Comparison of ENCODE assay signal across 28 cellular contexts in the genomic region with DNA sequence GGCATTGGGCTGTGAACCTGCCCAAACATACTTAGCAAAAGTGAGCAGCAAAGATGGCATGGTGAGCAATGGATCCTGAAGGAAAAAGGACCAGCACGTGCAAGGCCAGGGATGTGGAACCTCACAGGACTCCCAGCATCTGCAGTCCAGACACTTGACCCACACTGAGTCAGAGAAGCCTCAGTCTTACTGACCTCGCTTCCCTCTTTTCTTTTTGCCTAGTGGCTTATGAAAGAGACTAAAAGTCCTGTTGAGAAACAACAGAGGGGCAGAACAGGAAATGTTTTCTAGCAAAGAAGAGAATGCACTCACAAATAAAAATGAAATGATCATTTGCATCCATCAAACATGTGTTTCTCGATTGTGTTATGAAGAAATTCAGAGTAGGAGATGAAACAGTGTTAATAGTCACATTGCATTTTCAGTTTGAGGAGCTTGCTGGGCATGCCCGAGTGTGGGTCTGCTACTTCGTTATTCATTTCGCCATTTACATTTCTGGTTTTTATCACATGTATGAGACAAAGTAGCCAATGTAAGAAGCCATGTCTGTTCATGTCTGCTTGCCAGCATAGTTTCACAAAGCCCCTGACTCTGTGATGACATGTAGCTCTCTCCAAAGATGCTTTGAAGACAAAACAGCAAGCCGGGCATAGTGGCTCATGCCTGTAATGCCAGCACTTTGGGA.
DNase-seq lines count a peak whose midpoint lies in the region; ATAC-seq and TF ChIP-seq lines count a peak whose summit lies in the region.
"Had no signal": no experiment of that assay in that cellular context is flagged by ENCODE, and none has a peak within 500 bp of the region (broad histone marks: within the 10 kb centered on the region; RNA-seq: fewer than 3 reads in every experiment).

No MANE protein-coding gene starts in this region.

- H3K4me3 ChIP-seq in AG10803 (ENCODE audit: low read length) (no peak overlapping the region), fibroblast of villous mesenchyme (ENCODE audit: low read depth, low read length) (no peak overlapping the region)
- H3K4me3 ChIP-seq: ascending aorta, right atrium auricular region, tibial artery had no signal

- TF ChIP-seq CTCF in AG10803 (conservative IDR thresholded peaks at IDR 0.05; ENCODE audit: low read length) (no peak), fibroblast of villous mesenchyme (IDR thresholded peaks at IDR 0.05; ENCODE audit: insufficient read depth, low read depth, low read length) (no peak)

- peaks cover 4% of the 10 kb centered on the region for H3K27me3 Mint-ChIP-seq in activated T-cell treated with anti-CD3 and anti-CD28 coated beads, Interleukin-2, amount 50 U/mL, for 24 hours

- no peaks in the 10 kb centered on the region for H3K9me3 Mint-ChIP-seq in activated T-cell treated with anti-CD3 and anti-CD28 coated beads, Interleukin-2, amount 50 U/mL, for 24 hours
- H3K9me3 Mint-ChIP-seq: activated CD4-positive, alpha-beta T cell treated with anti-CD3 and anti-CD28 coated beads, Interleukin-2, amount 10 ng/mL, durations not matched to agents 7 days and 5 days; activated naive CD4-positive, alpha-beta T cell treated with anti-CD3 and anti-CD28 coated beads for 36 hours; effector memory CD8-positive, alpha-beta T cell; H9; mesothelial cell of epicardium; stimulated activated memory B cell treated with anti-CD40 and anti-IgM and Interleukin-4, amounts not matched to agents 10 μg/mL and 1 μg/mL and 100 μg/mL, for 72 hours had no signal

- no peaks in the 10 kb centered on the region for H3K4me1 Mint-ChIP-seq in activated T-cell treated with anti-CD3 and anti-CD28 coated beads, Interleukin-2, amount 50 U/mL, for 24 hours (ENCODE audit: low read depth)
- H3K4me1 Mint-ChIP-seq: activated CD4-positive, alpha-beta T cell treated with anti-CD3 and anti-CD28 coated beads, Interleukin-2, amount 10 ng/mL, durations not matched to agents 7 days and 5 days; CD4-positive, CD25-positive, alpha-beta regulatory T cell; stimulated activated memory B cell treated with anti-CD40 and anti-IgM and Interleukin-4, amounts not matched to agents 10 μg/mL and 1 μg/mL and 100 μg/mL, for 72 hours had no signal

- DNase-seq in AG10803 (ENCODE audit: low read depth) (peak; percentile 57), NOMO-1 treated with DMSO at 0.1 percent for 48 hours (lab: John Stamatoyannopoulos, UW; ENCODE audit: unreplicated experiment) (peak; percentile 51), fibroblast of villous mesenchyme (ENCODE audit: low read depth) (peak; percentile 23), cerebellum (ENCODE audit: low spot score) (no peak)
- DNase-seq in activated T-cell treated with anti-CD3 and anti-CD28 coated beads, Interleukin-2, amount 50 U/mL, for 24 hours = no peak
- DNase-seq: activated CD4-positive, alpha-beta T cell treated with anti-CD3 and anti-CD28 coated beads, Interleukin-2, amount 10 ng/mL, durations not matched to agents 7 days and 5 days; activated naive CD4-positive, alpha-beta T cell treated with anti-CD3 and anti-CD28 coated beads for 36 hours; activated T-cell treated with anti-CD3 and anti-CD28 coated beads for 4 hours; CD4-positive, CD25-positive, alpha-beta regulatory T cell; cerebellar nuclear complex; effector memory CD8-positive, alpha-beta T cell; H9; KG1; kidney glomerular epithelial cell; NCI-H1436; NCI-H2171; NCI-H774; RPMI8226; stimulated activated CD4-positive, alpha-beta T cell treated with anti-CD3 and anti-CD28 coated beads, Interleukin-15, amount 100 ng/mL, for 24 hours; SW 1271; tibial artery had no signal

- H3K36me3 Mint-ChIP-seq in activated T-cell treated with anti-CD3 and anti-CD28 coated beads, Interleukin-2, amount 50 U/mL, for 24 hours (ENCODE audit: low read depth) = no peaks in the 10 kb centered on the region
- H3K36me3 Mint-ChIP-seq: CD4-positive, CD25-positive, alpha-beta regulatory T cell; mesothelial cell of epicardium; stimulated activated memory B cell treated with anti-CD40 and anti-IgM and Interleukin-4, amounts not matched to agents 10 μg/mL and 1 μg/mL and 100 μg/mL, for 72 hours had no signal

- H3K27ac Mint-ChIP-seq in activated T-cell treated with anti-CD3 and anti-CD28 coated beads, Interleukin-2, amount 50 U/mL, for 24 hours = no peak overlapping the region
- H3K27ac Mint-ChIP-seq: activated CD4-positive, alpha-beta T cell treated with anti-CD3 and anti-CD28 coated beads, Interleukin-2, amount 10 ng/mL, durations not matched to agents 7 days and 5 days; activated naive CD4-positive, alpha-beta T cell treated with anti-CD3 and anti-CD28 coated beads for 36 hours; CD4-positive, CD25-positive, alpha-beta regulatory T cell; effector memory CD8-positive, alpha-beta T cell; H9; mesothelial cell of epicardium; stimulated activated memory B cell treated with anti-CD40 and anti-IgM and Interleukin-4, amounts not matched to agents 10 μg/mL and 1 μg/mL and 100 μg/mL, for 72 hours had no signal

- peak; percentile 34 for ATAC-seq in GM19025 (IDR thresholded peaks at IDR 0.05; ENCODE audit: low read depth, unreplicated experiment)
- ATAC-seq in HG03025 (IDR thresholded peaks at IDR 0.05; ENCODE audit: low FRiP score, unreplicated experiment) = no peak
- no peak for ATAC-seq in HG03457 (IDR thresholded peaks at IDR 0.05; ENCODE audit: unreplicated experiment)
- ATAC-seq: effector memory CD8-positive, alpha-beta T cell; stimulated activated memory B cell treated with anti-CD40 and anti-IgM and Interleukin-4, amounts not matched to agents 10 μg/mL and 1 μg/mL and 100 μg/mL, for 72 hours had no signal

- no peak overlapping the region for H3K4me3 Mint-ChIP-seq in activated T-cell treated with anti-CD3 and anti-CD28 coated beads, Interleukin-2, amount 50 U/mL, for 24 hours
- H3K4me3 Mint-ChIP-seq: activated CD4-positive, alpha-beta T cell treated with anti-CD3 and anti-CD28 coated beads, Interleukin-2, amount 10 ng/mL, durations not matched to agents 7 days and 5 days; activated naive CD4-positive, alpha-beta T cell treated with anti-CD3 and anti-CD28 coated beads for 36 hours; CD4-positive, CD25-positive, alpha-beta regulatory T cell; effector memory CD8-positive, alpha-beta T cell; H9; mesothelial cell of epicardium; stimulated activated memory B cell treated with anti-CD40 and anti-IgM and Interleukin-4, amounts not matched to agents 10 μg/mL and 1 μg/mL and 100 μg/mL, for 72 hours had no signal

Comparison
In these comparisons a context has a peak if more than half of its experiments do, and no peak if none do; other contexts are left out.
1. DNase-seq: peak in AG10803 (single experiment), NOMO-1 treated with DMSO at 0.1 percent for 48 hours (single experiment) and fibroblast of villous mesenchyme (single experiment); none in activated T-cell treated with anti-CD3 and anti-CD28 coated beads, Interleukin-2, amount 50 U/mL, for 24 hours (single experiment) and cerebellum (single experiment).